Comparison of ENCODE assay signal across 25 cellular contexts in genomic region chr9:134915046-134915930, GRCh38. TPM values are rescaled to one million over a fixed set of nuclear protein-coding genes. Genes with fewer than 3 reads are reported as not detected.
"Had no signal": no experiment of that assay in that cellular context is flagged by ENCODE, and none has a peak within 500 bp of the region (broad histone marks: within the 10 kb centered on the region; RNA-seq: fewer than 3 reads in every experiment).

No MANE protein-coding gene starts in this region.

- H2AFZ ChIP-seq: neural progenitor cell had no signal

- H3K9me3 ChIP-seq: pancreas had no signal

- H3K27me3 ChIP-seq: body of pancreas, neural progenitor cell, right lobe of liver had no signal

- H3K4me2 ChIP-seq: neural progenitor cell had no signal

- H3K4me3 ChIP-seq: body of pancreas, esophagus muscularis mucosa, neural progenitor cell, pancreas, right lobe of liver, thoracic aorta had no signal

- H3K36me3 ChIP-seq: esophagus muscularis mucosa, neural progenitor cell, pancreas, right lobe of liver, thoracic aorta had no signal

- DNase-seq: activated CD4-positive, alpha-beta memory T cell treated with anti-CD3 and anti-CD28 coated beads for 36 hours; activated CD4-positive, alpha-beta T cell treated with anti-CD3 and anti-CD28 coated beads for 36 hours; activated naive CD4-positive, alpha-beta T cell treated with anti-CD3 and anti-CD28 coated beads for 36 hours; activated T-cell treated with anti-CD3 and anti-CD28 coated beads for 4 hours; body of pancreas; effector memory CD4-positive, alpha-beta T cell; left cardiac atrium; pancreas; small intestine; stimulated activated CD4-positive, alpha-beta T cell treated with anti-CD3 and anti-CD28 coated beads, Interleukin-4, amount 100 ng/mL, for 24 hours; SW 1271; T-helper 2 cell had no signal

- ATAC-seq: activated CD4-positive, alpha-beta T cell treated with anti-CD3 and anti-CD28 coated beads for 36 hours; activated T-helper 17 cell treated with anti-CD3 and anti-CD28 coated beads, Interleukin-2, amount 50 U/mL, for 72 hours; body of pancreas; left cardiac atrium; pancreas; right lobe of liver; stimulated activated memory B cell treated with anti-CD40 and anti-IgM and Interleukin-4, amounts not matched to agents 10 μg/mL and 1 μg/mL and 100 μg/mL, for 72 hours; WTC11 had no signal

- H3K9ac ChIP-seq: neural progenitor cell had no signal

- FAIRE-seq: endothelial cell of umbilical vein, pancreas, small intestine, TTC549, urothelium cell line had no signal

- H3K4me1 ChIP-seq: body of pancreas, esophagus muscularis mucosa, neural progenitor cell, pancreas, right lobe of liver had no signal

- H3K27ac ChIP-seq: body of pancreas, esophagus muscularis mucosa, neural progenitor cell, pancreas, right lobe of liver, thoracic aorta had no signal

RNA-seq across cellular contexts. Expression of gene FCN1, which starts 2.4 kb away (rescaled TPM):
- total RNA-seq: activated CD4-positive, alpha-beta memory T cell treated with anti-CD3 and anti-CD28 coated beads for 36 hours; activated CD4-positive, alpha-beta T cell treated with anti-CD3 and anti-CD28 coated beads for 36 hours; activated naive CD4-positive, alpha-beta T cell treated with anti-CD3 and anti-CD28 coated beads for 36 hours; activated T-helper 17 cell treated with anti-CD3 and anti-CD28 coated beads, Interleukin-2, amount 50 U/mL, for 72 hours; body of pancreas; endothelial cell of umbilical vein; glomerular endothelial cell; lung microvascular endothelial cell; pulmonary artery endothelial cell; WTC11 had no signal

RNA-seq across cellular contexts. Expression of gene FCN2, which starts 34.7 kb away (rescaled TPM):
- total RNA-seq: activated CD4-positive, alpha-beta memory T cell treated with anti-CD3 and anti-CD28 coated beads for 36 hours; activated CD4-positive, alpha-beta T cell treated with anti-CD3 and anti-CD28 coated beads for 36 hours; activated naive CD4-positive, alpha-beta T cell treated with anti-CD3 and anti-CD28 coated beads for 36 hours; activated T-helper 17 cell treated with anti-CD3 and anti-CD28 coated beads, Interleukin-2, amount 50 U/mL, for 72 hours; body of pancreas; endothelial cell of umbilical vein; esophagus muscularis mucosa; glomerular endothelial cell; lung microvascular endothelial cell; pulmonary artery endothelial cell; thoracic aorta; WTC11 had no signal
